Comparison of ENCODE assay signal across 33 cellular contexts in the genomic region with DNA sequence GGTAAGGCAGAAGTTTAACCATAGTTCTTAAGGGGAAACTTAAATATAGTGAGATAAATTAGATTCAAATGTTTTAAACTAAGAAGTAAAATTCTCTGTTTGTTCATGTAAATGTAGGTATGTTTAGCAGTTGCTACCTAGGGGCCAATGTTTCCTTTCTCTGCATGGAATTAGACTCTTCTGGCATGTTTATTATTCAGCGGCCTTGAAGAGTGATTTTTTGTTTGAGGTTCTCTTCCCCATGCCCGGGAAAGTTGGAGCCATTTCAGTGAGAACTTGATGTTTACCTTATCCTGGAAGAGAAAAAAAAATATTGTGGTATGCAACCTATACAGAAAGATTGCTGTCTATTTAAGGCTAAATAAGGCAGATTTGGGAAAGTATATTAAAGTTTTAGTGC.
DNase-seq lines count a peak whose midpoint lies in the region; ATAC-seq, FAIRE-seq and TF ChIP-seq lines count a peak whose summit lies in the region.
"Had no signal": no experiment of that assay in that cellular context is flagged by ENCODE, and none has a peak within 500 bp of the region (broad histone marks: within the 10 kb centered on the region; RNA-seq: fewer than 3 reads in every experiment).

No MANE protein-coding gene starts in this region.

- WGBS in pancreas, 2 donors = 16 to 28% methylated on average over 2 of the region's 2 CpGs

- ATAC-seq in pancreas = peak in 3 of 4 donors; percentile 53 to 75 (median 54)
- ATAC-seq in GM18502 (IDR thresholded peaks at IDR 0.05; ENCODE audit: poor library complexity, unreplicated experiment) = no peak
- ATAC-seq in HG03571 (IDR thresholded peaks at IDR 0.05; ENCODE audit: unreplicated experiment) = no peak
- ATAC-seq: A549; CD8-positive, alpha-beta T cell had no signal

- intact Hi-C loops in pancreas (cut with DNase I) = no loop called here

- in situ Hi-C loops in GM13976 (cut with MboI; ENCODE audit: low sequenced_read_pairs, unreplicated experiment) = no loop called here

- no peak overlapping the region for H3K4me3 ChIP-seq in pancreas
- H3K4me3 ChIP-seq: A549; BLaER1; BLaER1 treated with 17β-estradiol and CSF1 and Interleukin-3, amounts not matched to agents 10 nM and 100 nM had no signal

- DNase-seq in NCI-H526 (lab: John Stamatoyannopoulos, UW) = peak; percentile 16 to 29
- peak; percentile 11 for DNase-seq in NCI-H526 treated with DMSO at 0.1 percent for 48 hours (lab: John Stamatoyannopoulos, UW)
- DNase-seq in pancreas = no peak
- DNase-seq in GM13976 (ENCODE audit: low spot score) = no peak
- DNase-seq: 8988T; ACHN; AML-193; BE2C; C1 segment of cervical spinal cord; Caco-2; Calu3; CD4-positive, alpha-beta memory T cell; CD4-positive, alpha-beta T cell; CD4-positive, CD25-positive, alpha-beta regulatory T cell; CD8-positive, alpha-beta memory T cell; CD8-positive, alpha-beta T cell; COR-L47; DMS 273 treated with DMSO at 0.1 percent for 48 hours; DMS153; DMS53; DMS79; DMS79 treated with DMSO at 0.1 percent for 48 hours; DND-41; EL had no signal

- no peaks in the 10 kb centered on the region for H3K36me3 ChIP-seq in pancreas
- H3K36me3 ChIP-seq: BE2C; BLaER1; BLaER1 treated with 17β-estradiol and CSF1 and Interleukin-3, amounts not matched to agents 10 nM and 100 nM had no signal

- H3K9me3 ChIP-seq in pancreas = no peaks in the 10 kb centered on the region
- H3K9me3 ChIP-seq: A549; BE2C; BLaER1; BLaER1 treated with 17β-estradiol and CSF1 and Interleukin-3, amounts not matched to agents 10 nM and 100 nM; Caco-2 had no signal

- FAIRE-seq in pancreas (lab: Jason Lieb, UNC) = no peak
- FAIRE-seq: A204.1, A549, D721Med had no signal

- no peak overlapping the region for H3K27ac ChIP-seq in pancreas
- H3K27ac ChIP-seq: 22Rv1; A549; BLaER1; BLaER1 treated with 17β-estradiol and CSF1 and Interleukin-3, amounts not matched to agents 10 nM and 100 nM; C4-2B had no signal

- H3K4me1 ChIP-seq in pancreas = peaks cover 0 to 10% (median 0%) of the 10 kb centered on the region in 3 donors
- H3K4me1 ChIP-seq: A549; BE2C; BLaER1; BLaER1 treated with 17β-estradiol and CSF1 and Interleukin-3, amounts not matched to agents 10 nM and 100 nM; Caco-2 had no signal

- no peaks in the 10 kb centered on the region for H3K27me3 ChIP-seq in pancreas
- H3K27me3 ChIP-seq: BLaER1; BLaER1 treated with 17β-estradiol and CSF1 and Interleukin-3, amounts not matched to agents 10 nM and 100 nM had no signal

- TF ChIP-seq CTCF in pancreas (IDR thresholded peaks at IDR 0.05) = no peak
- no peak for TF ChIP-seq CTCF in GM13976 (IDR thresholded peaks at IDR 0.05; ENCODE audit: borderline replicate concordance, control extremely low read depth, extremely low read depth, insufficient read depth, missing control alignments)

Comparison
In these comparisons a context has a peak if more than half of its experiments do, and no peak if none do; other contexts are left out.
1. DNase-seq: peak in NCI-H526 (2 of 2) and NCI-H526 treated with DMSO at 0.1 percent for 48 hours (single experiment); none in pancreas (0 of 6) and GM13976 (single experiment).
2. ATAC-seq: peak in pancreas (3 of 4); none in GM18502 (single experiment) and HG03571 (single experiment).